ENCODE assay signal across 23 cellular contexts in genomic region chr4:99165978-99166377, GRCh38. TPM values are rescaled to one million over a fixed set of nuclear protein-coding genes. Genes with fewer than 3 reads are reported as not detected.
DNase-seq lines count a peak whose midpoint lies in the region; TF ChIP-seq lines count a peak whose summit lies in the region.
"Had no signal": no experiment of that assay in that cellular context is flagged by ENCODE, and none has a peak within 500 bp of the region (broad histone marks: within the 10 kb centered on the region; RNA-seq: fewer than 3 reads in every experiment).

No MANE protein-coding gene starts in this region.

- H3K4me2 ChIP-seq in mesendoderm (ENCODE audit: low read length), result no peak overlapping the region
- H3K4me2 ChIP-seq: GM23338 had no signal

- no peak overlapping the region for H3K56ac ChIP-seq in mesendoderm (ENCODE audit: low read length)

- no peaks in the 10 kb centered on the region for H3K36me3 ChIP-seq in mesendoderm (ENCODE audit: control insufficient read depth, insufficient read depth, low read length)

- H3K27me3 ChIP-seq in mesendoderm (ENCODE audit: insufficient read depth, low read length, poor library complexity), result no peaks in the 10 kb centered on the region

- H2BK5ac ChIP-seq in mesendoderm (ENCODE audit: low read length), result no peak overlapping the region

- no peaks in the 10 kb centered on the region for H3K79me2 ChIP-seq in mesendoderm (ENCODE audit: control insufficient read depth, insufficient read depth, low read length)

- H3K79me1 ChIP-seq in mesendoderm (ENCODE audit: low read length), result no peaks in the 10 kb centered on the region

- peak overlapping the region; percentile 12 for H3K27ac ChIP-seq in epithelial cell of prostate
- no peak overlapping the region for H3K27ac ChIP-seq in mesendoderm (ENCODE audit: low read depth, low read length)
- H3K27ac ChIP-seq: C4-2B, SK-N-MC had no signal

- peaks cover 3% of the 10 kb centered on the region; the same call in 1 of the 2 replicates for H3K27me3 Mint-ChIP-seq in HFFc6 (ENCODE audit: insufficient read depth)
- H3K27me3 Mint-ChIP-seq: IgD-negative memory B cell had no signal

- WGBS in mesendoderm (ENCODE audit: extremely low coverage, insufficient coverage, low lambda C conversion rate), result no CpG with 5 or more reads among the region's 1 CpG

- no peak overlapping the region for H3K4me3 Mint-ChIP-seq in HFFc6
- H3K4me3 Mint-ChIP-seq: CD8-positive, alpha-beta memory T cell; GM23338; IgD-negative memory B cell had no signal

- peak; percentile 56 for DNase-seq in NCI-H226
- DNase-seq in amniotic epithelial cell (ENCODE audit: low read depth), result peak; percentile 5
- no peak for DNase-seq in epithelial cell of prostate (ENCODE audit: low read depth, low spot score)
- DNase-seq in mesendoderm, result peak; percentile 7
- no peak for DNase-seq in T1000 (lab: John Stamatoyannopoulos, UW)
- no peak for DNase-seq in HFFc6
- no peak for DNase-seq in NCI-H1092 (lab: John Stamatoyannopoulos, UW)
- DNase-seq: Calu3; CD8-positive, alpha-beta memory T cell; DMS153; HCEC 1CT; NCI-H1694 treated with DMSO at 0.1 percent for 48 hours; NCI-H2081 treated with DMSO at 0.1 percent for 48 hours; NCI-H446 treated with DMSO at 0.1 percent for 48 hours; NCI-H526 treated with DMSO at 0.1 percent for 48 hours; OCI-M1; SHP77 had no signal

- no peaks in the 10 kb centered on the region for H3K36me3 Mint-ChIP-seq in HFFc6 (ENCODE audit: low read depth)
- H3K36me3 Mint-ChIP-seq: IgD-negative memory B cell had no signal

- H3K4me1 ChIP-seq in mesendoderm (ENCODE audit: control insufficient read depth, low read depth, low read length), result no peaks in the 10 kb centered on the region

- no peak overlapping the region for H3K4me3 ChIP-seq in mesendoderm (ENCODE audit: low read length)
- H3K4me3 ChIP-seq: GM23338, SK-N-MC had no signal

- H2BK15ac ChIP-seq in mesendoderm (replicated peaks; ENCODE audit: low read depth), result no peak overlapping the region

- H3K27ac Mint-ChIP-seq in HFFc6, result no peak overlapping the region
- H3K27ac Mint-ChIP-seq: CD8-positive, alpha-beta memory T cell; GM23338; IgD-negative memory B cell had no signal

- no peaks in the 10 kb centered on the region for H3K4me1 Mint-ChIP-seq in HFFc6 (ENCODE audit: low read depth)
- H3K4me1 Mint-ChIP-seq: CD8-positive, alpha-beta memory T cell; GM23338; IgD-negative memory B cell had no signal

- no peak for TF ChIP-seq CTCF in HFFc6 (IDR thresholded peaks at IDR 0.05)

- no peak overlapping the region for H3K23ac ChIP-seq in mesendoderm (ENCODE audit: low read length)

- H2BK120ac ChIP-seq in mesendoderm (ENCODE audit: low read depth, low read length), result no peak overlapping the region

- no peak overlapping the region for H3K9ac ChIP-seq in mesendoderm (ENCODE audit: low read length)

- no peak overlapping the region for H2AK5ac ChIP-seq in mesendoderm (ENCODE audit: low read length)

- no peak overlapping the region for H4K5ac ChIP-seq in mesendoderm (ENCODE audit: low read length)

- no peak overlapping the region for H3K18ac ChIP-seq in mesendoderm (ENCODE audit: low read length)

- H3K4ac ChIP-seq in mesendoderm (ENCODE audit: low read depth, low read length), result no peak overlapping the region

- H3K9me3 Mint-ChIP-seq in HFFc6, result no peaks in the 10 kb centered on the region

- H4K8ac ChIP-seq in mesendoderm (ENCODE audit: low read depth, low read length), result no peak overlapping the region

RNA-seq across cellular contexts. Expression of gene ADH4, which starts 21.9 kb away (rescaled TPM):
- 0.03 TPM for polyA plus RNA-seq in mesendoderm (2013, experiment 1 of 2)
- polyA plus RNA-seq in mesendoderm (2013, experiment 2 of 2), result not detected
- total RNA-seq in HFFc6 (2021; fragmentation: NEBNext Ultra II Directional; extraction: Animal tissue kit (Norgen Biotek cat#: 25700)), result not detected
- total RNA-seq: Calu3; CD8-positive, alpha-beta memory T cell; G401; GM23338; RPMI7951 had no signal
- polyA plus RNA-seq: CD8-positive, alpha-beta memory T cell; GM23338; IgD-negative memory B cell had no signal

RNA-seq across cellular contexts. Expression of gene ADH6, which starts 53.1 kb away (rescaled TPM):
- 0.25 TPM for polyA plus RNA-seq in mesendoderm (2013, experiment 1 of 2)
- 0.20 TPM for polyA plus RNA-seq in mesendoderm (2013, experiment 2 of 2)
- not detected for total RNA-seq in HFFc6 (2021; fragmentation: NEBNext Ultra II Directional; extraction: Animal tissue kit (Norgen Biotek cat#: 25700))
- total RNA-seq: CD8-positive, alpha-beta memory T cell; G401; GM23338; RPMI7951 had no signal
- polyA plus RNA-seq: CD8-positive, alpha-beta memory T cell; IgD-negative memory B cell had no signal

Comparison
In these comparisons a context has a peak if more than half of its experiments do, and no peak if none do; other contexts are left out.
1. DNase-seq: peak in NCI-H226 (single experiment), amniotic epithelial cell (single experiment) and mesendoderm (single experiment); none in epithelial cell of prostate (single experiment), T1000 (single experiment), HFFc6 (single experiment) and NCI-H1092 (single experiment).